15 cellular contexts compared by ENCODE assay signal in genomic region chr1:235996048-235996785, GRCh38.
A peak's percentile ranks its signal among the peaks of the same experiment; 100 is the strongest.
DNase-seq lines count a peak whose midpoint lies in the region; ATAC-seq and TF ChIP-seq lines count a peak whose summit lies in the region.
"Had no signal": no experiment of that assay in that cellular context is flagged by ENCODE, and none has a peak within 500 bp of the region (broad histone marks: within the 10 kb centered on the region; RNA-seq: fewer than 3 reads in every experiment).

No MANE protein-coding gene starts in this region.

- POLR2A ChIA-PET in CD8-positive, alpha-beta memory T cell (lab: Charles Lee), result no interaction called here

- ATAC-seq in HG02884 (IDR thresholded peaks at IDR 0.05; ENCODE audit: unreplicated experiment), result peak; percentile 28
- no peak for ATAC-seq in GM19452 (IDR thresholded peaks at IDR 0.05; ENCODE audit: unreplicated experiment)
- ATAC-seq in GM19463 (IDR thresholded peaks at IDR 0.05; ENCODE audit: unreplicated experiment), result no peak
- ATAC-seq: stimulated activated naive CD8-positive, alpha-beta T cell treated with anti-CD3 and anti-CD28 coated beads, Interleukin-15, Interleukin-2, amounts not matched to agents 100 U/mL and 50 U/mL, for 24 hours had no signal

- H3K27ac ChIP-seq in CD8-positive, alpha-beta memory T cell (ENCODE audit: low read depth, low read length), result no peak overlapping the region
- H3K27ac ChIP-seq: C4-2B, epithelial cell of prostate had no signal

- CTCF ChIA-PET in CD8-positive, alpha-beta memory T cell (lab: Charles Lee), result interaction anchor here (0.8 to 2.9 kb wide), 4 partner anchors 8 to 42 kb away, joined by 3 to 14 read pairs (median 3); no protein-coding TSS in a partner anchor

- H3K4me1 ChIP-seq in CD8-positive, alpha-beta memory T cell (ENCODE audit: insufficient read depth, low read length), result peaks cover 24% of the 10 kb centered on the region

- TF ChIP-seq CTCF in GM13976 (IDR thresholded peaks at IDR 0.05; ENCODE audit: borderline replicate concordance, control extremely low read depth, extremely low read depth, insufficient read depth, missing control alignments), result no peak

- peak overlapping the region in 5 of 8 donors; percentile 29 to 80 (median 55) for H3K27ac Mint-ChIP-seq in CD8-positive, alpha-beta memory T cell
- H3K27ac Mint-ChIP-seq: progenitor cell of endocrine pancreas had no signal

- in situ Hi-C loops in GM13976 (cut with MboI; ENCODE audit: low sequenced_read_pairs, unreplicated experiment), result no loop called here

- H3K36me3 Mint-ChIP-seq in CD8-positive, alpha-beta memory T cell, result no peaks in the 10 kb centered on the region

- H3K27me3 ChIP-seq in CD8-positive, alpha-beta memory T cell (ENCODE audit: insufficient read depth, low read length, poor library complexity, severe bottlenecking), result no peaks in the 10 kb centered on the region

- no peak for DNase-seq in CD8-positive, alpha-beta memory T cell
- DNase-seq in GM13976 (ENCODE audit: low spot score), result peak; percentile 52
- peak; percentile 13 for DNase-seq in NCI-H510A (lab: John Stamatoyannopoulos, UW)
- DNase-seq in AG20443 (ENCODE audit: low spot score), result no peak
- DNase-seq in AG08396 (ENCODE audit: low spot score), result no peak
- DNase-seq: activated CD4-positive, CD25-positive, alpha-beta regulatory T cell treated with anti-CD3 and anti-CD28 coated beads, Interleukin-2, amount 50 U/mL, for 72 hours; activated effector memory CD4-positive, alpha-beta T cell treated with Interleukin-2 at 50 U/mL for 16 hours; NCI-H446; stimulated activated naive CD8-positive, alpha-beta T cell treated with anti-CD3 and anti-CD28 coated beads, Interleukin-15, Interleukin-2, amounts not matched to agents 100 U/mL and 50 U/mL, for 24 hours had no signal

- peaks cover 25 to 48% (median 38%) of the 10 kb centered on the region in 3 donors for H3K4me1 Mint-ChIP-seq in CD8-positive, alpha-beta memory T cell

- no peaks in the 10 kb centered on the region for H3K9me3 ChIP-seq in CD8-positive, alpha-beta memory T cell (ENCODE audit: low read length)

- H3K36me3 ChIP-seq in CD8-positive, alpha-beta memory T cell (ENCODE audit: insufficient read depth, low read length), result no peaks in the 10 kb centered on the region

- H3K4me3 ChIP-seq in CD8-positive, alpha-beta memory T cell (ENCODE audit: low read length), result no peak overlapping the region

- no peaks in the 10 kb centered on the region for H3K9me3 Mint-ChIP-seq in CD8-positive, alpha-beta memory T cell

- no peak overlapping the region for H3K4me3 Mint-ChIP-seq in CD8-positive, alpha-beta memory T cell

- no peaks in the 10 kb centered on the region for H3K27me3 Mint-ChIP-seq in CD8-positive, alpha-beta memory T cell
- H3K27me3 Mint-ChIP-seq: progenitor cell of endocrine pancreas had no signal

Comparison
In these comparisons a context has a peak if more than half of its experiments do, and no peak if none do; other contexts are left out.
1. DNase-seq: peak in GM13976 (single experiment) and NCI-H510A (single experiment); none in CD8-positive, alpha-beta memory T cell (0 of 5), AG20443 (single experiment) and AG08396 (single experiment).